In the genomic region with DNA sequence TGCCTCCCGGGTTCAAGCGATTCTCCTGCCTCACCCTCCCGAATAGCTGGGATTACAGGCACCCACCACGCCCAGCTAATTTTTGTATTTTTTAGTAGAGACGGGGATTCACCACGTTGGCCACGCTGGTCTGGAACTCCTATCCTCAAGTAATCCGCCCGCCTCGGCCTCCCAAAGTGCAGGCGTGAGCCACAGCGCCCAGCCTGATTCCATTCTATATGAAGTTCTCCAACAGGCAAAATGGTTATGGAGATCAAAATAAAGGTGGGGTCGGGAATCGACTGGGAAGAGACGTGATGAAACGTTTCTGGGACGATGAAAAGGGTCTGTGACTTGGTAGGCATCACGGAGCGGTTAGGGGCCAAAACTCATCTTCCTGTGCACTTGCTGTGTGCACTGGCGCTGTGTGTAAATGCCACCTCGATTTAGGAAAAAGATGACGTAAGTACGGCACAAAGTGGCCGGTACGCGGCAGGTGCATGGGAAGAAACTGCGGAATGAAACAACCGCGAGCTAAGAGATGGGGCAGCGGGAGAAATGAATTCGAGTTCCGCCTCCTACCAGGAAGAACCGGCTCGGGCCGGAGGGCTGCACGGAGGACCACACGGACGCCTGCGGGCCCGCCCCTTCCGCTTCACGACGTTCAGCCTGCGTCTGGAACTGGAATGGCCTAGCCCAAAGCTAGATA, we compare ENCODE assay signal across 8 cellular contexts. TPM values are rescaled to one million over a fixed set of nuclear protein-coding genes. Genes with fewer than 3 reads are reported as not detected.
A peak's percentile ranks its signal among the peaks of the same experiment; 100 is the strongest.
DNase-seq lines count a peak whose midpoint lies in the region; ATAC-seq and TF ChIP-seq lines count a peak whose summit lies in the region.

No MANE protein-coding gene starts in this region.

- H3K4me3 ChIP-seq in neuron (ENCODE audit: low read length) = peak overlapping the region; percentile 83

- DNase-seq in DMS79 treated with DMSO at 0.1 percent for 48 hours (lab: John Stamatoyannopoulos, UW) (peak; percentile 98), Kasumi-1 (lab: John Stamatoyannopoulos, UW) (peak; percentile 58 to 72), SIG-M5 treated with dmso at 0.1 percent for 504 hours (lab: John Stamatoyannopoulos, UW; ENCODE audit: unreplicated experiment) (peak; percentile 89), foreskin keratinocyte (peak; percentile 82 to 91), stromal cell of bone marrow (ENCODE audit: low read depth) (peak; percentile 93)
- DNase-seq in activated gamma-delta T cell treated with anti-CD3 and anti-CD28 coated beads, Interleukin-2, amount 50 U/mL, for 16 hours (ENCODE audit: low read depth) = peak; percentile 79

- TF ChIP-seq CTCF in foreskin keratinocyte (conservative IDR thresholded peaks at IDR 0.05) = no peak

- peak; percentile 44 for ATAC-seq in GM21825 (IDR thresholded peaks at IDR 0.05; ENCODE audit: unreplicated experiment)
- peak; percentile 65 for ATAC-seq in foreskin keratinocyte

- H3K36me3 ChIP-seq in neuron (ENCODE audit: insufficient read depth, low read length) = peaks cover 4% of the 10 kb centered on the region

- H3K27ac ChIP-seq in foreskin keratinocyte = peak overlapping the region; percentile 89

- no peak overlapping the region for H2AFZ ChIP-seq in neuron (ENCODE audit: low read depth, low read length)

- H3K27me3 ChIP-seq in foreskin keratinocyte (no peaks in the 10 kb centered on the region), neuron (ENCODE audit: insufficient read depth, low read length) (no peaks in the 10 kb centered on the region)

- H3K4me1 ChIP-seq in foreskin keratinocyte (peaks cover 8% of the 10 kb centered on the region), neuron (ENCODE audit: insufficient read depth, low read length) (peaks cover 33% of the 10 kb centered on the region)

- no peaks in the 10 kb centered on the region for H3K9me3 ChIP-seq in neuron (ENCODE audit: low read length)

RNA-seq across cellular contexts. Expression of gene TP53, which starts 1.6 kb away (rescaled TPM):
- total RNA-seq in foreskin keratinocyte = 64.5 and 68.4 TPM in 2 replicates
- 47.9 and 49.4 TPM in 2 replicates for polyA plus RNA-seq in foreskin keratinocyte

RNA-seq across cellular contexts. Expression of gene WRAP53, which starts 2.6 kb away (rescaled TPM):
- 20.0 and 26.9 TPM in 2 replicates for total RNA-seq in foreskin keratinocyte
- polyA plus RNA-seq in foreskin keratinocyte = 28.6 and 32.4 TPM in 2 replicates

RNA-seq across cellular contexts. Expression of gene EFNB3, which starts 19.3 kb away (rescaled TPM):
- total RNA-seq in foreskin keratinocyte = 4.2 and 5.3 TPM in 2 replicates
- 5.5 and 6.0 TPM in 2 replicates for polyA plus RNA-seq in foreskin keratinocyte

RNA-seq across cellular contexts. Expression of gene DNAH2, which starts 31.9 kb away (rescaled TPM):
- 0.32 and 0.51 TPM in 2 replicates for total RNA-seq in foreskin keratinocyte
- 0.06 and 0.09 TPM in 2 replicates for polyA plus RNA-seq in foreskin keratinocyte

RNA-seq across cellular contexts. Expression of gene ATP1B2, which starts 35.0 kb away (rescaled TPM):
- not detected in 2 replicates for total RNA-seq in foreskin keratinocyte
- polyA plus RNA-seq in foreskin keratinocyte = not detected in 2 replicates

Comparison
In these comparisons a context has a peak if more than half of its experiments do, and no peak if none do; other contexts are left out.
1. Peak in every context shown above with its lines: DNase-seq, ATAC-seq, H3K4me3 ChIP-seq and H3K27ac ChIP-seq.